Comparison of ENCODE assay signal across 1 cellular context in genomic region chr9:78010419-78010818, GRCh38.
TF ChIP-seq lines count a peak whose summit lies in the region.

No MANE protein-coding gene starts in this region.

TF ChIP-seq in K562, 482 proteins besides CTCF, POLR2A, EP300 and RAD21 (continued from another document):
- TF ChIP-seq, protein P1, sequence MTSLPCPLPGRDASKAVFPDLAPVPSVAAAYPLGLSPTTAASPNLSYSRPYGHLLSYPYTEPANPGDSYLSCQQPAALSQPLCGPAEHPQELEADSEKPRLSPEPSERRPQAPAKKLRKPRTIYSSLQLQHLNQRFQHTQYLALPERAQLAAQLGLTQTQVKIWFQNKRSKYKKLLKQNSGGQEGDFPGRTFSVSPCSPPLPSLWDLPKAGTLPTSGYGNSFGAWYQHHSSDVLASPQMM (CRISPR knock-in tag; IDR thresholded peaks at IDR 0.05): no peak
- no peak for TF ChIP-seq MED1 (CRISPR knock-in tag; IDR thresholded peaks at IDR 0.05; ENCODE audit: borderline replicate concordance)
- no peak for TF ChIP-seq SAFB2 (IDR thresholded peaks at IDR 0.05; ENCODE audit: borderline replicate concordance, low read depth, low read length, severe bottlenecking)
- no peak for TF ChIP-seq CREB1 (IDR thresholded peaks at IDR 0.05)
- TF ChIP-seq CREB1 (CRISPR knock-in tag; IDR thresholded peaks at IDR 0.05): no peak
- no peak for TF ChIP-seq RBM34 (IDR thresholded peaks at IDR 0.05; ENCODE audit: borderline replicate concordance, insufficient read depth, low read length)
- no peak for TF ChIP-seq ARID1B (IDR thresholded peaks at IDR 0.05)
- no peak for TF ChIP-seq HDGF (IDR thresholded peaks at IDR 0.05)
TF ChIP-seq in K562: peak in this region for 0.
